ENCODE assay signal across 24 cellular contexts in the genomic region with DNA sequence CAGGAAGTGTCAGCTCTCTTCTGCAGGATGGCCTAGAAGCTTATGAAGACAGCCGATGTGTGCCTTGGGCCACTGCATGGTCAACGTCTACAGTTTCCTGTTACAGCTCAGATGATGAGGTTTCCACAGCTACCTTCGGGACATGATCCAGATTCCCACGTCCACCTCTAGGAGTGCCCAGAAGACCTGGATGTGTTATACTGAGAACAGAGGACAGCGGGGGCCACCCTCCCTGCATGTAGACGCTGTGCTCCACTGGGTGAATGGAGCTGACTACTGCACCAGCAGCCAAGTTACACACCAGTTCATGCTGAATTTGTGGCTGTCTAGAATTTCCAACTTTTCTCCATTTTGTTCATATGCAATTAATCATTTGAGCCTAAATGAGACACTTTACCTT.
DNase-seq lines count a peak whose midpoint lies in the region; ATAC-seq and TF ChIP-seq lines count a peak whose summit lies in the region.
"Had no signal": no experiment of that assay in that cellular context is flagged by ENCODE, and none has a peak within 500 bp of the region (broad histone marks: within the 10 kb centered on the region; RNA-seq: fewer than 3 reads in every experiment).

No MANE protein-coding gene starts in this region.

- no peak overlapping the region for H2AFZ ChIP-seq in Loucy (ENCODE audit: low read length)

- H3K79me2 ChIP-seq in Loucy (ENCODE audit: insufficient read depth, low read length) = no peaks in the 10 kb centered on the region

- TF ChIP-seq CTCF in Loucy (conservative IDR thresholded peaks at IDR 0.05; ENCODE audit: low read length) (no peak), esophagus muscularis mucosa (IDR thresholded peaks at IDR 0.05) (no peak)

- no peaks in the 10 kb centered on the region for H3K9me2 ChIP-seq in Loucy (replicated peaks; ENCODE audit: low read depth, low read length)

- no peaks in the 10 kb centered on the region for H3K36me3 Mint-ChIP-seq in activated naive CD4-positive, alpha-beta T cell treated with anti-CD3 and anti-CD28 coated beads for 36 hours (ENCODE audit: low read depth)
- H3K36me3 Mint-ChIP-seq: CD14-positive monocyte; CD4-positive, CD25-positive, alpha-beta regulatory T cell; CD8-positive, alpha-beta memory T cell had no signal

- no peaks in the 10 kb centered on the region for H4K20me1 ChIP-seq in BLaER1 treated with 17β-estradiol and CSF1 and Interleukin-3, amounts not matched to agents 10 nM and 100 nM
- no peaks in the 10 kb centered on the region for H4K20me1 ChIP-seq in Loucy (ENCODE audit: insufficient read depth, low read length, poor library complexity, severe bottlenecking)

- H3K4me1 Mint-ChIP-seq in activated naive CD4-positive, alpha-beta T cell treated with anti-CD3 and anti-CD28 coated beads for 36 hours (ENCODE audit: low read depth) = peaks cover 8% of the 10 kb centered on the region

- TF ChIP-seq EP300 in esophagus muscularis mucosa (IDR thresholded peaks at IDR 0.05) = no peak

- DNase-seq in esophagus muscularis mucosa (ENCODE audit: extremely low spot score) (peak; percentile 66), posterior cingulate gyrus (no peak), caudate nucleus (lab: John Stamatoyannopoulos, UW) (no peak)
- DNase-seq in activated naive CD4-positive, alpha-beta T cell treated with anti-CD3 and anti-CD28 coated beads for 36 hours = no peak
- DNase-seq: 8988T; ACHN; BE2C; C1 segment of cervical spinal cord; CD4-positive, alpha-beta memory T cell; CD4-positive, CD25-positive, alpha-beta regulatory T cell; CD8-positive, alpha-beta memory T cell; COR-L47; DMS 273 treated with DMSO at 0.1 percent for 48 hours; DMS153; DMS53; DMS79; DND-41; EL; GDM1 had no signal

- H3K27ac ChIP-seq in BLaER1 treated with 17β-estradiol and CSF1 and Interleukin-3, amounts not matched to agents 10 nM and 100 nM = no peak overlapping the region
- H3K27ac ChIP-seq in esophagus muscularis mucosa (replicated peaks in 1 of 4) (no peak overlapping the region), caudate nucleus (ENCODE audit: low read depth, low read length) (no peak overlapping the region)

- H3K27me3 Mint-ChIP-seq in activated naive CD4-positive, alpha-beta T cell treated with anti-CD3 and anti-CD28 coated beads for 36 hours (ENCODE audit: low read depth) = peaks cover 2% of the 10 kb centered on the region
- H3K27me3 Mint-ChIP-seq: CD4-positive, CD25-positive, alpha-beta regulatory T cell had no signal

- no peak overlapping the region for H3K4me3 ChIP-seq in BLaER1 treated with 17β-estradiol and CSF1 and Interleukin-3, amounts not matched to agents 10 nM and 100 nM
- H3K4me3 ChIP-seq in Loucy (ENCODE audit: low read length, poor library complexity, severe bottlenecking) = no peak overlapping the region
- H3K4me3 ChIP-seq in esophagus muscularis mucosa = no peak overlapping the region
- H3K4me3 ChIP-seq: GM12878 had no signal

- CTCF ChIA-PET in activated naive CD4-positive, alpha-beta T cell treated with anti-CD3 and anti-CD28 coated beads for 36 hours (lab: Charles Lee) = interaction anchor here (1.0 to 1.3 kb wide), 2 partner anchors 299 to 302 kb away, joined by 3 read pairs; no protein-coding TSS in a partner anchor

- H3K27ac Mint-ChIP-seq in activated naive CD4-positive, alpha-beta T cell treated with anti-CD3 and anti-CD28 coated beads for 36 hours = no peak overlapping the region
- H3K27ac Mint-ChIP-seq: CD14-positive monocyte; CD4-positive, alpha-beta memory T cell; CD4-positive, CD25-positive, alpha-beta regulatory T cell; CD8-positive, alpha-beta memory T cell had no signal

- intact Hi-C loops in esophagus muscularis mucosa (cut with DNase I) = no loop called here
- intact Hi-C loops in posterior cingulate gyrus (cut with DNase I) = no loop called here
- intact Hi-C loops in activated naive CD4-positive, alpha-beta T cell treated with anti-CD3 and anti-CD28 coated beads for 36 hours (cut with micrococcal nuclease) = no loop called here

- H3K4me1 ChIP-seq in BLaER1 treated with 17β-estradiol and CSF1 and Interleukin-3, amounts not matched to agents 10 nM and 100 nM = peaks cover 10 to 32% (median 22%) of the 10 kb centered on the region in 10 experiments
- H3K4me1 ChIP-seq in Loucy (ENCODE audit: insufficient read depth, low read length, poor library complexity, severe bottlenecking) (peaks cover 26% of the 10 kb centered on the region), esophagus muscularis mucosa (peaks cover 0 to 8% (median 7%) of the 10 kb centered on the region in 4 donors)
- H3K4me1 ChIP-seq: BE2C had no signal

- no peak overlapping the region for H3K9ac ChIP-seq in BLaER1 treated with 17β-estradiol and CSF1 and Interleukin-3, amounts not matched to agents 10 nM and 100 nM
- peak overlapping the region; percentile 16 for H3K9ac ChIP-seq in Loucy (ENCODE audit: low read depth, low read length, poor library complexity, severe bottlenecking)

- no peaks in the 10 kb centered on the region for H3K36me3 ChIP-seq in BLaER1 treated with 17β-estradiol and CSF1 and Interleukin-3, amounts not matched to agents 10 nM and 100 nM
- no peaks in the 10 kb centered on the region for H3K36me3 ChIP-seq in Loucy (ENCODE audit: insufficient read depth, low read length)
- no peaks in the 10 kb centered on the region for H3K36me3 ChIP-seq in esophagus muscularis mucosa
- H3K36me3 ChIP-seq: BE2C had no signal

- H3K9me3 ChIP-seq in BLaER1 treated with 17β-estradiol and CSF1 and Interleukin-3, amounts not matched to agents 10 nM and 100 nM (replicated peaks in 1 of 11) = peaks cover 0 to 11% (median 6%) of the 10 kb centered on the region in 11 experiments; a peak in 10 of 22 replicates
- no peaks in the 10 kb centered on the region for H3K9me3 ChIP-seq in Loucy (ENCODE audit: insufficient read depth, low read depth, low read length)
- no peaks in the 10 kb centered on the region for H3K9me3 ChIP-seq in esophagus muscularis mucosa
- H3K9me3 ChIP-seq: BE2C had no signal

- H3K27me3 ChIP-seq in BLaER1 treated with 17β-estradiol and CSF1 and Interleukin-3, amounts not matched to agents 10 nM and 100 nM = no peaks in the 10 kb centered on the region
- H3K27me3 ChIP-seq in Loucy (ENCODE audit: insufficient read depth, low read length, poor library complexity, severe bottlenecking) = no peaks in the 10 kb centered on the region
- peaks cover 0 to 32% (median 0%) of the 10 kb centered on the region in 4 donors for H3K27me3 ChIP-seq in esophagus muscularis mucosa
- H3K27me3 ChIP-seq: BE2C had no signal

- 0 out of 2 replicates have a peak, but pooled peaks cover 3% of the 10 kb centered on the region for H3F3A ChIP-seq in Loucy (ENCODE audit: low read depth)

- peaks cover 6% of the 10 kb centered on the region for H3K9me3 Mint-ChIP-seq in activated naive CD4-positive, alpha-beta T cell treated with anti-CD3 and anti-CD28 coated beads for 36 hours

- TF ChIP-seq POLR2A in esophagus muscularis mucosa (IDR thresholded peaks at IDR 0.05; ENCODE audit: low read depth) (no peak), GM18505 (IDR thresholded peaks at IDR 0.05; ENCODE audit: borderline replicate concordance, extremely low read depth, insufficient read depth, insufficient read length) (no peak)

- ATAC-seq in GM18505 (IDR thresholded peaks at IDR 0.05; ENCODE audit: unreplicated experiment) = no peak
- ATAC-seq: GM12878 had no signal

- H3K4me3 Mint-ChIP-seq in activated naive CD4-positive, alpha-beta T cell treated with anti-CD3 and anti-CD28 coated beads for 36 hours = no peak overlapping the region
- H3K4me3 Mint-ChIP-seq: CD14-positive monocyte; CD4-positive, alpha-beta memory T cell; CD4-positive, CD25-positive, alpha-beta regulatory T cell; CD8-positive, alpha-beta memory T cell had no signal

- 96% methylated on average over 4 of the region's 6 CpGs for WGBS in esophagus muscularis mucosa

- H3K4me2 ChIP-seq in BLaER1 treated with 17β-estradiol and CSF1 and Interleukin-3, amounts not matched to agents 10 nM and 100 nM = peak overlapping the region in 8 of 11 experiments; percentile 35 to 64 (median 56); a peak in 13 of 22 replicates
- peak overlapping the region; percentile 38 for H3K4me2 ChIP-seq in Loucy (ENCODE audit: low read depth, low read length, poor library complexity, severe bottlenecking)
